In the genomic region with DNA sequence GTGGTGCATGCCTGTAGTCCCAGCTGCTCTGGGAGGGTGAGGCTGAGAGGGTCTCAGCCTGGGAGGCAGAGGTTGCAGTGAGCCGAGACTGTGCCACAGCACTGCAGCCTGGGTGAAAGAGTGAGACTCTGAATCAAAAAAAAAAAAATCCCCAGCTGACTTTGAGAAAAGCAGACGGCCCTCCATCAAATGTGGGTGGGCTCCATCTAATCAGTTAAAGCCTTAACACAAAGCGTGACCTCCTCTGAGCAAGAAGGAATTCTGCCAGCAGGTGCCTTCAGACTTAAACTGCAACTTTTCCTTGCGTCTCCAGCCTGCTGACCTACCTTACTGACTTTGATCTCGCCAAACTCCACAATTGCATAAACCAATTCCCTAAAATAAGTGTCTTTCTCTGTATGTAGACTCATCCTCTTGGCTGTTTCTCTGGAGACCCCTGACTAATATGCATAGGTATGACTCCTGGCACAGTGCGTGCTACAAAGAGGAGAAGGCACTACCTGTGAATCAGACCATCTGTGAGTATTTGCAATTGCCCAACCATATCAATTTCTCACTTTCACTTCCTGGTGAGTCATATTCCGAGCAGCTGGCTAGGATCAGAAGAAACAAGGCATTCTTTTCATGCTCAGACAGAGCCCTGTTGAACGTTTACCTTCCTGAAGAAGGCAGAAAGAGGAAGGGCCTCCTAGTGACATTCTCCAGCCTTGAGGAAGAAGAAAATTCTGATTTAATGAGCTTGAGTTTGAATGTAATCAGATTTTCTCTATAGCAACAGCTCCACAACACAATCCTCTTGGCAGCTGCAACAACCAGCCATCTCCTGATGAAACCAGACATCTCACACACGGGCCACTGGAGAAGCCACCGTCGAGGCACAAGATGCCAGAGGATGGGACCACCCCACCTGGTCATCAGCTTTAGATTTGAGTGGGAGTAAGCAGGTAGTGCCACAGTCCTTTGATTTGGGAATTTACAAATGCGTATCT, we compare ENCODE assay signal across 8 cellular contexts. TPM values are rescaled to one million over a fixed set of nuclear protein-coding genes. Genes with fewer than 3 reads are reported as not detected.
DNase-seq lines count a peak whose midpoint lies in the region; ATAC-seq and TF ChIP-seq lines count a peak whose summit lies in the region.

No MANE protein-coding gene starts in this region.

- peaks cover 0 to 12% (median 9%) of the 10 kb centered on the region in 4 donors for H3K4me1 Mint-ChIP-seq in CD4-positive, CD25-positive, alpha-beta regulatory T cell
- peaks cover 26% of the 10 kb centered on the region for H3K4me1 Mint-ChIP-seq in activated T-helper 17 cell treated with anti-CD3 and anti-CD28 coated beads, Interleukin-2, amount 50 U/mL, for 72 hours

- no peaks in the 10 kb centered on the region for H3K36me3 ChIP-seq in CD4-positive, CD25-positive, alpha-beta regulatory T cell (ENCODE audit: control insufficient read depth, insufficient read depth, low read length)
- H3K36me3 ChIP-seq in smooth muscle cell (ENCODE audit: low read depth) = no peaks in the 10 kb centered on the region

- no peaks in the 10 kb centered on the region for H3K36me3 Mint-ChIP-seq in CD4-positive, CD25-positive, alpha-beta regulatory T cell
- H3K36me3 Mint-ChIP-seq in activated T-helper 17 cell treated with anti-CD3 and anti-CD28 coated beads, Interleukin-2, amount 50 U/mL, for 72 hours (ENCODE audit: low read depth) = no peaks in the 10 kb centered on the region

- H3K27ac Mint-ChIP-seq in CD4-positive, CD25-positive, alpha-beta regulatory T cell = no peak overlapping the region
- H3K27ac Mint-ChIP-seq in activated T-helper 17 cell treated with anti-CD3 and anti-CD28 coated beads, Interleukin-2, amount 50 U/mL, for 72 hours = peak overlapping the region; percentile 82

- H2AFZ ChIP-seq in smooth muscle cell (ENCODE audit: low read depth) = no peak overlapping the region

- H3K27me3 Mint-ChIP-seq in CD4-positive, CD25-positive, alpha-beta regulatory T cell = peaks cover 13% of the 10 kb centered on the region
- no peaks in the 10 kb centered on the region for H3K27me3 Mint-ChIP-seq in activated T-helper 17 cell treated with anti-CD3 and anti-CD28 coated beads, Interleukin-2, amount 50 U/mL, for 72 hours

- ATAC-seq in CD4-positive, CD25-positive, alpha-beta regulatory T cell (ENCODE audit: low read depth in 2 of 2) = peak; percentile 80 to 81
- ATAC-seq in HG03175 (IDR thresholded peaks at IDR 0.05; ENCODE audit: unreplicated experiment) (peak; percentile 95), left cardiac atrium (peak; percentile 58 to 96)
- ATAC-seq in activated T-helper 17 cell treated with anti-CD3 and anti-CD28 coated beads, Interleukin-2, amount 50 U/mL, for 72 hours (replicated peaks) = peak; percentile 82

- no peaks in the 10 kb centered on the region for H3K27me3 ChIP-seq in CD4-positive, CD25-positive, alpha-beta regulatory T cell (ENCODE audit: control insufficient read depth, insufficient read depth, low read length)
- H3K27me3 ChIP-seq in smooth muscle cell (ENCODE audit: low read depth) = no peaks in the 10 kb centered on the region

- no peak overlapping the region for H3K27ac ChIP-seq in CD4-positive, CD25-positive, alpha-beta regulatory T cell (ENCODE audit: insufficient read depth, low read length, poor library complexity, severe bottlenecking)
- peak overlapping the region; percentile 88 for H3K27ac ChIP-seq in smooth muscle cell (ENCODE audit: low read depth)

- intact Hi-C loops in left cardiac atrium (cut with DNase I) = no loop called here

- TF ChIP-seq CTCF in smooth muscle cell (IDR thresholded peaks at IDR 0.05; ENCODE audit: borderline replicate concordance, insufficient read depth, poor library complexity, severe bottlenecking) = no peak

- peak overlapping the region; percentile 34 for H3K4me2 ChIP-seq in smooth muscle cell

- H3K79me2 ChIP-seq in smooth muscle cell (ENCODE audit: low read depth) = no peaks in the 10 kb centered on the region

- no peaks in the 10 kb centered on the region for H4K20me1 ChIP-seq in smooth muscle cell (ENCODE audit: low read depth)

- H3K4me1 ChIP-seq in CD4-positive, CD25-positive, alpha-beta regulatory T cell (ENCODE audit: control insufficient read depth, insufficient read depth, low read length, poor library complexity, severe bottlenecking) = peaks cover 3% of the 10 kb centered on the region
- peaks cover 8% of the 10 kb centered on the region for H3K4me1 ChIP-seq in smooth muscle cell (ENCODE audit: low read depth)

- H3K4me3 ChIP-seq in CD4-positive, CD25-positive, alpha-beta regulatory T cell (ENCODE audit: low read depth, low read length) = no peak overlapping the region
- no peak overlapping the region for H3K4me3 ChIP-seq in smooth muscle cell

- 37% methylated on average over 12 of the region's 12 CpGs for WGBS in smooth muscle cell (ENCODE audit: low lambda C conversion rate)

- no peaks in the 10 kb centered on the region for H3K9me3 ChIP-seq in CD4-positive, CD25-positive, alpha-beta regulatory T cell (ENCODE audit: control insufficient read depth in 2 of 2, low read length in 2 of 2)
- no peaks in the 10 kb centered on the region for H3K9me3 ChIP-seq in smooth muscle cell (replicated peaks; ENCODE audit: low read depth)

- H3K9ac ChIP-seq in smooth muscle cell (ENCODE audit: low read depth) = peak overlapping the region; percentile 76

- peaks cover 0 to 4% (median 0%) of the 10 kb centered on the region in 7 donors for H3K9me3 Mint-ChIP-seq in CD4-positive, CD25-positive, alpha-beta regulatory T cell
- H3K9me3 Mint-ChIP-seq in activated T-helper 17 cell treated with anti-CD3 and anti-CD28 coated beads, Interleukin-2, amount 50 U/mL, for 72 hours = no peaks in the 10 kb centered on the region

- DNase-seq in CD4-positive, CD25-positive, alpha-beta regulatory T cell = peak in 1 of 3 donors; percentile 59
- DNase-seq in GM19238 (ENCODE audit: insufficient read length, low spot score) (peak; percentile 61), NCI-H510A treated with DMSO at 0.1 percent for 48 hours (lab: John Stamatoyannopoulos, UW) (peak; percentile 85), left cardiac atrium (peak; percentile 26), smooth muscle cell (lab: John Stamatoyannopoulos, UW; ENCODE audit: unreplicated experiment) (no peak), GF-D8 (lab: John Stamatoyannopoulos, UW) (no peak)

- H3F3A ChIP-seq in smooth muscle cell (ENCODE audit: low read depth) = peaks cover 10% of the 10 kb centered on the region

- no peak overlapping the region for H3K4me3 Mint-ChIP-seq in CD4-positive, CD25-positive, alpha-beta regulatory T cell
- H3K4me3 Mint-ChIP-seq in activated T-helper 17 cell treated with anti-CD3 and anti-CD28 coated beads, Interleukin-2, amount 50 U/mL, for 72 hours = peak overlapping the region; percentile 52

RNA-seq across cellular contexts. Expression of gene CLMN, which starts 54.3 kb away (rescaled TPM):
- total RNA-seq in CD4-positive, CD25-positive, alpha-beta regulatory T cell = 0.17 TPM
- polyA plus RNA-seq in CD4-positive, CD25-positive, alpha-beta regulatory T cell = under 1 TPM in 1 of 4 donors, not detected in 3; 0.90 TPM
- 1 to 10 TPM in 1 of 2 donors, under 1 TPM in 1; 0.95 to 5.3 TPM for total RNA-seq in activated T-helper 17 cell treated with anti-CD3 and anti-CD28 coated beads, Interleukin-2, amount 50 U/mL, for 72 hours
- total RNA-seq in left cardiac atrium (10 to 100 TPM; 11.1 to 13.2 TPM), smooth muscle cell (2.8 and 3.5 TPM in 2 replicates)
- polyA plus RNA-seq in smooth muscle cell = 1.3 and 3.9 TPM in 2 replicates

Comparison
In these comparisons a context has a peak if more than half of its experiments do, and no peak if none do; other contexts are left out.
1. DNase-seq: peak in GM19238 (single experiment), NCI-H510A treated with DMSO at 0.1 percent for 48 hours (single experiment) and left cardiac atrium (single experiment); none in smooth muscle cell (single experiment) and GF-D8 (single experiment).
2. Peak in every context shown above with its lines, with median percentiles within 50 percentile points of each other: ATAC-seq.